ENCODE assay signal across 14 cellular contexts in the genomic region with DNA sequence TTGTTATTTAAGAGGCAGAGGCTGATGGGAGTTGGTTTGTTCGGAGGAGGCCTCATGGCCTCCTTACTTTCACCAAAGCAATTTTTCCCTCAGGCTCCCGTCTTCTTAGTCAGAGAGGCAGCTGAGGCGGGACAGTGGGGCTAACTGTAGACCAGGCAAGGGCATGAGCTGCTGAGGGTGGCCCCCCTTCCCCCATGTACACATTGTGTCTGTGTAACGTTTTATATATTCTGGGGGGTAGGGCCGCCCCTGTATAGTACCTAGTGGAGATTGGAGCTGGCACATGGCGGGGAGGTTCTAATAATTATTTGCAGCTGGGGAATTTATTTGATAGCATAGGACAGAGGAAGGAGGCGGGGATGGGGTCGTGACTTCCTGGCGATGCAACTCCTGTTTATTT. TPM values are rescaled to one million over a fixed set of nuclear protein-coding genes. Genes with fewer than 3 reads are reported as not detected.
A peak's percentile ranks its signal among the peaks of the same experiment; 100 is the strongest.
DNase-seq lines count a peak whose midpoint lies in the region; TF ChIP-seq lines count a peak whose summit lies in the region.
"Had no signal": no experiment of that assay in that cellular context is flagged by ENCODE, and none has a peak within 500 bp of the region (broad histone marks: within the 10 kb centered on the region; RNA-seq: fewer than 3 reads in every experiment).

No MANE protein-coding gene starts in this region.

- H3K27me3 Mint-ChIP-seq in activated T-helper 2 cell treated with anti-CD3 and anti-CD28 coated beads, Interferon-gamma antibody, Interleukin-2, Interleukin-4, amounts not matched to agents 10 μg/mL and 5 μg/mL and 100 μg/mL, durations not matched to agents 14 hours and 24 hours and 36 hours (ENCODE audit: low read depth): peaks cover 6% of the 10 kb centered on the region
- H3K27me3 Mint-ChIP-seq: CD4-positive, alpha-beta memory T cell had no signal

- no peaks in the 10 kb centered on the region for H3K9me3 Mint-ChIP-seq in activated T-helper 2 cell treated with anti-CD3 and anti-CD28 coated beads, Interferon-gamma antibody, Interleukin-2, Interleukin-4, amounts not matched to agents 10 μg/mL and 5 μg/mL and 100 μg/mL, durations not matched to agents 14 hours and 24 hours and 36 hours
- H3K9me3 Mint-ChIP-seq: CD4-positive, alpha-beta memory T cell; HFFc6 had no signal

- no peaks in the 10 kb centered on the region for H4K20me1 ChIP-seq in Loucy (ENCODE audit: insufficient read depth, low read length, poor library complexity, severe bottlenecking)
- H4K20me1 ChIP-seq in osteoblast (ENCODE audit: insufficient read depth, low read length): no peaks in the 10 kb centered on the region
- H4K20me1 ChIP-seq in MM.1S (ENCODE audit: insufficient read depth, low read length): no peaks in the 10 kb centered on the region

- H3K36me3 ChIP-seq in BE2C (no peaks in the 10 kb centered on the region), Loucy (ENCODE audit: insufficient read depth, low read length) (no peaks in the 10 kb centered on the region), osteoblast (ENCODE audit: insufficient read depth, low read length) (no peaks in the 10 kb centered on the region), MM.1S (replicated peaks; ENCODE audit: insufficient read depth, low read length) (no peaks in the 10 kb centered on the region)

- no peak overlapping the region for H3K9ac ChIP-seq in Loucy (ENCODE audit: low read depth, low read length, poor library complexity, severe bottlenecking)
- H3K9ac ChIP-seq in MM.1S (ENCODE audit: low read length): no peak overlapping the region
- H3K9ac ChIP-seq: KMS-11 had no signal

- H3K27me3 ChIP-seq in BE2C: no peaks in the 10 kb centered on the region
- H3K27me3 ChIP-seq in Loucy (ENCODE audit: insufficient read depth, low read length, poor library complexity, severe bottlenecking): no peaks in the 10 kb centered on the region
- H3K27me3 ChIP-seq in osteoblast (ENCODE audit: insufficient read depth, low read length): no peaks in the 10 kb centered on the region
- H3K27me3 ChIP-seq in MM.1S (replicated peaks; ENCODE audit: insufficient read depth, low read length): peaks cover 5% of the 10 kb centered on the region

- peak overlapping the region; percentile 34; the same call in 1 of the 2 replicates for H2AFZ ChIP-seq in Loucy (ENCODE audit: low read length)
- H2AFZ ChIP-seq in osteoblast (ENCODE audit: low read length): peak overlapping the region; percentile 2
- no peak overlapping the region for H2AFZ ChIP-seq in MM.1S (ENCODE audit: low read length)

- no peak for TF ChIP-seq CTCF in BE2C (IDR thresholded peaks at IDR 0.05; ENCODE audit: low read depth, low read length)
- TF ChIP-seq CTCF in Loucy (conservative IDR thresholded peaks at IDR 0.05; ENCODE audit: low read length): no peak
- TF ChIP-seq CTCF in osteoblast (IDR thresholded peaks at IDR 0.05; ENCODE audit: extremely low read depth, low read depth, low read length): no peak
- no peak for TF ChIP-seq CTCF in MM.1S (IDR thresholded peaks at IDR 0.05; ENCODE audit: low read length)

- H3K4me3 Mint-ChIP-seq in activated T-helper 2 cell treated with anti-CD3 and anti-CD28 coated beads, Interferon-gamma antibody, Interleukin-2, Interleukin-4, amounts not matched to agents 10 μg/mL and 5 μg/mL and 100 μg/mL, durations not matched to agents 14 hours and 24 hours and 36 hours (ENCODE audit: low read depth): no peak overlapping the region
- H3K4me3 Mint-ChIP-seq: HFFc6 had no signal

- no peak overlapping the region for H3K27ac ChIP-seq in osteoblast (ENCODE audit: low read depth, low read length)
- H3K27ac ChIP-seq in MM.1S (ENCODE audit: low read length): no peak overlapping the region
- H3K27ac ChIP-seq: KMS-11 had no signal

- intact Hi-C loops in activated T-helper 2 cell treated with anti-CD3 and anti-CD28 coated beads, Interferon-gamma antibody, Interleukin-2, Interleukin-4, amounts not matched to agents 10 μg/mL and 5 μg/mL and 100 μg/mL, durations not matched to agents 14 hours and 24 hours and 36 hours (cut with micrococcal nuclease): no loop called here

- H3K9me3 ChIP-seq in BE2C (no peaks in the 10 kb centered on the region), Loucy (ENCODE audit: insufficient read depth, low read depth, low read length) (no peaks in the 10 kb centered on the region), osteoblast (ENCODE audit: low read depth, low read length) (no peaks in the 10 kb centered on the region), MM.1S (replicated peaks; ENCODE audit: insufficient read depth, low read length) (no peaks in the 10 kb centered on the region)

- H3K4me1 ChIP-seq in BE2C: no peaks in the 10 kb centered on the region
- H3K4me1 ChIP-seq in Loucy (ENCODE audit: insufficient read depth, low read length, poor library complexity, severe bottlenecking): no peaks in the 10 kb centered on the region
- H3K4me1 ChIP-seq in osteoblast (ENCODE audit: insufficient read depth, low read length): no peaks in the 10 kb centered on the region
- H3K4me1 ChIP-seq in MM.1S (ENCODE audit: low read length): peaks cover 5% of the 10 kb centered on the region; the same call in 1 of the 2 replicates

- H3K9me2 ChIP-seq in Loucy (replicated peaks; ENCODE audit: low read depth, low read length): no peaks in the 10 kb centered on the region
- H3K9me2 ChIP-seq in MM.1S (replicated peaks; ENCODE audit: insufficient read depth, low read length): no peaks in the 10 kb centered on the region

- peak overlapping the region; percentile 43 for H3K27ac Mint-ChIP-seq in activated T-helper 2 cell treated with anti-CD3 and anti-CD28 coated beads, Interferon-gamma antibody, Interleukin-2, Interleukin-4, amounts not matched to agents 10 μg/mL and 5 μg/mL and 100 μg/mL, durations not matched to agents 14 hours and 24 hours and 36 hours
- H3K27ac Mint-ChIP-seq: HFFc6 had no signal

- no peaks in the 10 kb centered on the region for H3K79me2 ChIP-seq in Loucy (ENCODE audit: insufficient read depth, low read length)
- H3K79me2 ChIP-seq in osteoblast (ENCODE audit: insufficient read depth, low read length): no peaks in the 10 kb centered on the region
- H3K79me2 ChIP-seq in MM.1S (ENCODE audit: low read length): no peaks in the 10 kb centered on the region

- no peaks in the 10 kb centered on the region for H3F3A ChIP-seq in Loucy (ENCODE audit: low read depth)
- peaks cover 12% of the 10 kb centered on the region for H3F3A ChIP-seq in MM.1S (ENCODE audit: insufficient read depth, low read length)

- H3K4me3 ChIP-seq in BE2C (ENCODE audit: low read depth, low read length) (peak overlapping the region; percentile 52), Loucy (ENCODE audit: low read length, poor library complexity, severe bottlenecking) (no peak overlapping the region), osteoblast (ENCODE audit: insufficient read depth, low read length) (no peak overlapping the region), MM.1S (ENCODE audit: low read length) (no peak overlapping the region)

- DNase-seq in BE2C: no peak
- no peak for DNase-seq in activated T-helper 2 cell treated with anti-CD3 and anti-CD28 coated beads, Interferon-gamma antibody, Interleukin-2, Interleukin-4, amounts not matched to agents 10 μg/mL and 5 μg/mL and 100 μg/mL, durations not matched to agents 14 hours and 24 hours and 36 hours (ENCODE audit: low spot score)
- DNase-seq in osteoblast (ENCODE audit: insufficient read length, low spot score, missing footprints): no peak
- no peak for DNase-seq in NCI-H1048 (lab: John Stamatoyannopoulos, UW)
- no peak for DNase-seq in MM.1S
- no peak for DNase-seq in NCI-H128 (lab: John Stamatoyannopoulos, UW; ENCODE audit: unreplicated experiment)
- DNase-seq: DMS79 treated with DMSO at 0.1 percent for 48 hours, GDM1, NCI-H1417 treated with DMSO at 0.1 percent for 48 hours, NCI-H2171 treated with DMSO at 0.1 percent for 48 hours had no signal

- H3K4me1 Mint-ChIP-seq in activated T-helper 2 cell treated with anti-CD3 and anti-CD28 coated beads, Interferon-gamma antibody, Interleukin-2, Interleukin-4, amounts not matched to agents 10 μg/mL and 5 μg/mL and 100 μg/mL, durations not matched to agents 14 hours and 24 hours and 36 hours (ENCODE audit: low read depth): peaks cover 31% of the 10 kb centered on the region

- H3K4me2 ChIP-seq in Loucy (ENCODE audit: low read depth, low read length, poor library complexity, severe bottlenecking): no peak overlapping the region
- H3K4me2 ChIP-seq in osteoblast (ENCODE audit: insufficient read depth, low read length): no peak overlapping the region
- H3K4me2 ChIP-seq in MM.1S (ENCODE audit: low read depth, low read length): no peak overlapping the region
- H3K4me2 ChIP-seq: KMS-11 had no signal

- H3K36me3 Mint-ChIP-seq in activated T-helper 2 cell treated with anti-CD3 and anti-CD28 coated beads, Interferon-gamma antibody, Interleukin-2, Interleukin-4, amounts not matched to agents 10 μg/mL and 5 μg/mL and 100 μg/mL, durations not matched to agents 14 hours and 24 hours and 36 hours (ENCODE audit: low read depth): no peaks in the 10 kb centered on the region
- H3K36me3 Mint-ChIP-seq: CD4-positive, alpha-beta memory T cell had no signal

RNA-seq across cellular contexts. Expression of a gene that starts 35.1 kb away (rescaled TPM):
- polyA plus RNA-seq in BE2C (2012; ENCODE audit: insufficient read depth, insufficient read length, low read depth): 226 TPM
- 37.1 and 40.3 TPM in 2 replicates for total RNA-seq in activated T-helper 2 cell treated with anti-CD3 and anti-CD28 coated beads, Interferon-gamma antibody, Interleukin-2, Interleukin-4, amounts not matched to agents 10 μg/mL and 5 μg/mL and 100 μg/mL, durations not matched to agents 14 hours and 24 hours and 36 hours
- 56.0 and 68.4 TPM in 2 replicates for total RNA-seq in osteoblast

RNA-seq across cellular contexts. Expression of a gene that starts 51.2 kb away (rescaled TPM):
- polyA plus RNA-seq in BE2C (2012; ENCODE audit: insufficient read depth, insufficient read length, low read depth): not detected
- total RNA-seq in activated T-helper 2 cell treated with anti-CD3 and anti-CD28 coated beads, Interferon-gamma antibody, Interleukin-2, Interleukin-4, amounts not matched to agents 10 μg/mL and 5 μg/mL and 100 μg/mL, durations not matched to agents 14 hours and 24 hours and 36 hours: 0.34 and 1.3 TPM in 2 replicates
- total RNA-seq in osteoblast: under 0.01 TPM in 2 replicates
- polyA plus RNA-seq: CD4-positive, alpha-beta memory T cell had no signal

RNA-seq across cellular contexts. Expression of a gene that starts 51.5 kb away (rescaled TPM):
- polyA plus RNA-seq in BE2C (2012; ENCODE audit: insufficient read depth, insufficient read length, low read depth): 1.1 TPM
- total RNA-seq in activated T-helper 2 cell treated with anti-CD3 and anti-CD28 coated beads, Interferon-gamma antibody, Interleukin-2, Interleukin-4, amounts not matched to agents 10 μg/mL and 5 μg/mL and 100 μg/mL, durations not matched to agents 14 hours and 24 hours and 36 hours: 2.7 and 3.6 TPM in 2 replicates
- total RNA-seq in osteoblast: 1.8 and 2.4 TPM in 2 replicates
- polyA plus RNA-seq: CD4-positive, alpha-beta memory T cell had no signal
